Comparison of ENCODE assay signal across 10 cellular contexts in the genomic region with DNA sequence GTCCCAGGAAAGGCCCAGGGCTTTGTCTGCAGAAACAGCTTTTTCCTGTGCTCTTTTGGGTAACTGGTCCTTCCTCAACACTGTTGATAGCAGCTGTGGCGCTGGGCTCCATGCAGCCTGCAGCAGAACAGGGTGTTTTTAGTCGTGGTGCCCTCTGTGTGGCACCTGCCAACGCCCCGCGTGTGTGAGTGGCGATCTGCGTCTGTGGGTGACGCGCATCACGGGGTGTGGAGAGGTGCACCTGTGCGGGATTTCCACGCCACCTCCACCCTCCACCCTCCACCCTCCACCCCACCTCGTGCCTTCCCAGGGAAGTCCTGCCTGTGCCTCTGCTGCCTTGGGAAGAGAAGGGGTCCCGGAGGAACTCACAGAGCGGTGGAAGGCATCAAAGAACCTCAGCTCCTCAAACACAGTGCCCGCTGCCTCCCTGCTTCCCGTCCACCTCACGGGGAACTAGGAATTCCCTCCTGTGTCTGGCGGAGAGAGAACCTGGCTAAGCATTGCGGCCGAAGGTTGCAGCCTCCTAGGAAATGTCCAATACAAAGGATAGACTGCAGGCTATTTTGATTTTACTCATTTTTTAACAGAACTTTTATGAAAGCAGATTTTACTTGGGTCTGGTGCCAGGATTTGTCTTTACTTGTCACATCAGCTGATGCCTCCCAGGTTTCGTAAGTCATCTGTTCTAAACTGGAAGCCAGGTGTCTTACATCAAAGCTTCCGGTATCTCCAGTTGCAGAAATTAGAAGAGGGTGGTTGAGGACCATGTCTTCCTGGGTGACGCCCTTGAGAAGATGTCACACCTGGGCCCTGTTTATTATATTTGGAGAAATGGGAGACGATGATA.
"Had no signal": no experiment of that assay in that cellular context is flagged by ENCODE, and none has a peak within 500 bp of the region (broad histone marks: within the 10 kb centered on the region; RNA-seq: fewer than 3 reads in every experiment).

No MANE protein-coding gene starts in this region.

- DNase-seq: activated CD4-positive, alpha-beta memory T cell treated with anti-CD3 and anti-CD28 coated beads, Interleukin-2, amount 10 ng/mL, durations not matched to agents 7 days and 5 days; activated CD4-positive, alpha-beta T cell treated with anti-CD3 and anti-CD28 coated beads for 36 hours; activated effector memory CD4-positive, alpha-beta T cell treated with Interleukin-2 at 50 U/mL for 16 hours; activated T-cell treated with anti-CD3 and anti-CD28 coated beads, Interleukin-2, amount 50 U/mL, for 4 hours; adrenal gland; pancreas; tibial artery had no signal

- H3K4me3 ChIP-seq: adrenal gland, esophagus muscularis mucosa, pancreas, tibial artery had no signal

- H3K27me3 ChIP-seq: adrenal gland, esophagus muscularis mucosa, pancreas, tibial artery had no signal

- H3K4me3 Mint-ChIP-seq: activated CD4-positive, alpha-beta memory T cell treated with anti-CD3 and anti-CD28 coated beads, Interleukin-2, amount 10 ng/mL, durations not matched to agents 7 days and 5 days; activated CD4-positive, alpha-beta T cell treated with anti-CD3 and anti-CD28 coated beads for 36 hours; activated naive CD4-positive, alpha-beta T cell treated with anti-CD3 and anti-CD28 coated beads, Interleukin-2, amount 50 U/mL, for 24 hours; activated T-cell treated with anti-CD3 and anti-CD28 coated beads, Interleukin-2, amount 50 U/mL, for 4 hours; stimulated activated memory B cell treated with anti-CD40 and anti-IgM and Interleukin-4, amounts not matched to agents 10 μg/mL and 1 μg/mL and 100 μg/mL, for 72 hours had no signal

- H3K4me1 ChIP-seq: tibial artery had no signal

- H3K36me3 ChIP-seq: adrenal gland, pancreas had no signal

- H3K9me3 ChIP-seq: adrenal gland, esophagus muscularis mucosa, pancreas, tibial artery had no signal

- H3K27ac ChIP-seq: adrenal gland, esophagus muscularis mucosa, pancreas, tibial artery had no signal

- ATAC-seq: activated CD4-positive, alpha-beta T cell treated with anti-CD3 and anti-CD28 coated beads for 36 hours; activated T-cell treated with anti-CD3 and anti-CD28 coated beads, Interleukin-2, amount 50 U/mL, for 4 hours; pancreas; stimulated activated memory B cell treated with anti-CD40 and anti-IgM and Interleukin-4, amounts not matched to agents 10 μg/mL and 1 μg/mL and 100 μg/mL, for 72 hours had no signal

- H3K27ac Mint-ChIP-seq: activated CD4-positive, alpha-beta memory T cell treated with anti-CD3 and anti-CD28 coated beads, Interleukin-2, amount 10 ng/mL, durations not matched to agents 7 days and 5 days; activated CD4-positive, alpha-beta T cell treated with anti-CD3 and anti-CD28 coated beads for 36 hours; activated naive CD4-positive, alpha-beta T cell treated with anti-CD3 and anti-CD28 coated beads, Interleukin-2, amount 50 U/mL, for 24 hours; stimulated activated memory B cell treated with anti-CD40 and anti-IgM and Interleukin-4, amounts not matched to agents 10 μg/mL and 1 μg/mL and 100 μg/mL, for 72 hours had no signal

- H3K9me3 Mint-ChIP-seq: activated CD4-positive, alpha-beta memory T cell treated with anti-CD3 and anti-CD28 coated beads, Interleukin-2, amount 10 ng/mL, durations not matched to agents 7 days and 5 days; activated naive CD4-positive, alpha-beta T cell treated with anti-CD3 and anti-CD28 coated beads, Interleukin-2, amount 50 U/mL, for 24 hours; activated T-cell treated with anti-CD3 and anti-CD28 coated beads, Interleukin-2, amount 50 U/mL, for 4 hours; stimulated activated memory B cell treated with anti-CD40 and anti-IgM and Interleukin-4, amounts not matched to agents 10 μg/mL and 1 μg/mL and 100 μg/mL, for 72 hours had no signal

- H3K27me3 Mint-ChIP-seq: activated CD4-positive, alpha-beta memory T cell treated with anti-CD3 and anti-CD28 coated beads, Interleukin-2, amount 10 ng/mL, durations not matched to agents 7 days and 5 days; activated CD4-positive, alpha-beta T cell treated with anti-CD3 and anti-CD28 coated beads for 36 hours; activated naive CD4-positive, alpha-beta T cell treated with anti-CD3 and anti-CD28 coated beads, Interleukin-2, amount 50 U/mL, for 24 hours; stimulated activated memory B cell treated with anti-CD40 and anti-IgM and Interleukin-4, amounts not matched to agents 10 μg/mL and 1 μg/mL and 100 μg/mL, for 72 hours had no signal
